ENCODE assay signal across 8 cellular contexts in the genomic region with DNA sequence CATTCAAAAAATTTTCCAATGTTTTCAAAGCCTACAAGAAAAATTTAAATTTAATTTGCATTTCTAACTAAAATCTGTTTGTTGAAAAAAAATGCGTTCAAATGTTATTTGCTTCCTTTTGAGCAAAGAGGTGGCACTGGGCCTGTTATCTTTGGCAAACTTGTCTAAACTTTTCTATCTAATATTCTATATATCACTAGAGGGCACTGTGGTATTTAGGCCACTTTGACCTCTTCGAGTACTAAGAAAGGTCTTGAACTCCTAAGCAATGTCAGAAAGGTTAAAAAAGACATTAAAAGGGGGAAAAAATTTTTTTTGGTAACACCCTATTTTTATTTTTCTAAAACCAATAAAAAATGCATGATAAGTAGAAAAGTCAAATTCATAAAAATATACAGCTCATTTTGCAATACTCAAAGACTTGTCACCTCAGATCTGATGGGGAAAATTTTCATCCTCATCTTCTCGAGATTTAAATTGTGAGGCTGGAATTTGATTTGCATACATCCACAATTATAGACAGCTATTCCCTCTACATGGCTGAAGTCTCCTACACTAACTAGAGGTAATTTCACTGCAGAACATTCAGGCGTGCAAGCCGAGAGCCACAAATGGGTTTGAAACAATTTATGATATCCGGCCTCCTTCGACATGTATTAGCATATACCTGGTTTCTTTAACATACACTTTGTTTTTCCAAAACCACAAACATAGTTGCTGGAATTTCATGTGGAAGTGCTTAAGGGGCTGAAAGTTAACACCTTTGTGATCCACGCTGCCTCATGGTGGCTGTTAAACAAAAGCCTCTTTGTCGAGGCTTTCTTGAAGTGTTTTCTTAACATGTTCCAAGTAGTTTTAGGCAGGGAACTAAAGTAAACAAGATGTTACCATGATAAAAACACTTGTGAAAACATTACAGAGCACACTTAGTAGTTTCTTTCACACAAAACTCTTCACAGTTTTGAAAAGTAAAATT.
DNase-seq lines count a peak whose midpoint lies in the region; ATAC-seq and TF ChIP-seq lines count a peak whose summit lies in the region.

No MANE protein-coding gene starts in this region.

- no peaks in the 10 kb centered on the region for H3F3A ChIP-seq in neural cell (ENCODE audit: insufficient read depth, low read length, poor library complexity, severe bottlenecking)

- H2AFZ ChIP-seq in neural cell (ENCODE audit: low read depth, low read length) = no peak overlapping the region

- H3K4me3 ChIP-seq in esophagus squamous epithelium = no peak overlapping the region
- H3K4me3 ChIP-seq in neural cell (ENCODE audit: low read length) = no peak overlapping the region

- TF ChIP-seq POLR2A in esophagus squamous epithelium (IDR thresholded peaks at IDR 0.05) = no peak

- TF ChIP-seq CTCF in RWPE1 (conservative IDR thresholded peaks at IDR 0.05; ENCODE audit: low read depth) (peak; percentile 68), esophagus squamous epithelium (IDR thresholded peaks at IDR 0.05) (peak in 5 of 6 experiments; percentile 21 to 57 (median 53)), neural cell (IDR thresholded peaks at IDR 0.05; ENCODE audit: poor library complexity, severe bottlenecking) (peak; percentile 68)

- H3K9me2 ChIP-seq in neural cell (ENCODE audit: insufficient read depth, low read length) = no peaks in the 10 kb centered on the region

- peak; percentile 37 for ATAC-seq in HG02884 (IDR thresholded peaks at IDR 0.05; ENCODE audit: unreplicated experiment)
- ATAC-seq in HG02840 (IDR thresholded peaks at IDR 0.05; ENCODE audit: low FRiP score, unreplicated experiment) = no peak
- no peak for ATAC-seq in GM21737 (IDR thresholded peaks at IDR 0.05; ENCODE audit: unreplicated experiment)

- CTCF ChIA-PET in RWPE1 (lab: Yijun Ruan, JAX) = interaction anchor here (0.6 to 0.8 kb wide), 2 partner anchors 232 to 498 kb away, joined by 3 to 5 read pairs; no protein-coding TSS in a partner anchor

- H3K4me2 ChIP-seq in neural cell (ENCODE audit: low read length) = no peak overlapping the region

- H3K36me3 ChIP-seq in esophagus squamous epithelium = peaks cover 0 to 8% (median 0%) of the 10 kb centered on the region in 3 donors
- H3K36me3 ChIP-seq in neural cell (ENCODE audit: insufficient read depth, low read length) = no peaks in the 10 kb centered on the region

- H3K27ac ChIP-seq in RWPE1 (no peak overlapping the region), esophagus squamous epithelium (peak overlapping the region; percentile 2 to 72 (median 51)), neural cell (ENCODE audit: low read length) (no peak overlapping the region)

- H3K4me1 ChIP-seq in esophagus squamous epithelium = peaks cover 0 to 76% (median 19%) of the 10 kb centered on the region in 3 donors

- H3K9ac ChIP-seq in neural cell (ENCODE audit: low read length) = no peak overlapping the region

- peaks cover 4% of the 10 kb centered on the region for H3K79me2 ChIP-seq in neural cell (replicated peaks; ENCODE audit: insufficient read depth, low read length)

- intact Hi-C loops in esophagus squamous epithelium (cut with DNase I) = loop anchor here (10.0 kb wide), 2 partner anchors 58 to 588 kb away; no protein-coding TSS in a partner anchor

- TF ChIP-seq EP300 in neural cell (conservative IDR thresholded peaks at IDR 0.05; ENCODE audit: poor library complexity, severe bottlenecking) = no peak

- TF ChIP-seq RAD21 in neural cell (conservative IDR thresholded peaks at IDR 0.05) = peak; percentile 82

- WGBS in esophagus squamous epithelium, 2 donors = 26 to 30% methylated on average over 9 of the region's 9 CpGs

- peak; percentile 17 for DNase-seq in Daoy (ENCODE audit: low read depth)
- DNase-seq in RWPE1 (ENCODE audit: low spot score) = peak; percentile 19
- DNase-seq in esophagus squamous epithelium (lab: John Stamatoyannopoulos, UW) = no peak
- DNase-seq in T-helper 9 cell = no peak

- H3K27me3 ChIP-seq in esophagus squamous epithelium (no peaks in the 10 kb centered on the region), neural cell (ENCODE audit: insufficient read depth, low read depth, low read length) (no peaks in the 10 kb centered on the region)

- POLR2A ChIA-PET in RWPE1 (lab: Yijun Ruan, JAX; ENCODE audit: low non-redundant PET) = no interaction called here

- H3K9me3 ChIP-seq in esophagus squamous epithelium = no peaks in the 10 kb centered on the region
- no peaks in the 10 kb centered on the region for H3K9me3 ChIP-seq in neural cell (ENCODE audit: low read length)

- H4K20me1 ChIP-seq in neural cell (ENCODE audit: insufficient read depth) = no peaks in the 10 kb centered on the region

TF ChIP-seq in neural cell, 6 proteins besides CTCF, POLR2A, EP300 and RAD21:
- peak; percentile 78 for TF ChIP-seq SMC3 (conservative IDR thresholded peaks at IDR 0.05; ENCODE audit: poor library complexity)
- TF ChIP-seq EZH2 (IDR thresholded peaks at IDR 0.05; ENCODE audit: borderline replicate concordance, insufficient read depth, low read length, poor library complexity, severe bottlenecking) = no peak

Comparison
In these comparisons a context has a peak if more than half of its experiments do, and no peak if none do; other contexts are left out.
1. DNase-seq: peak in Daoy (single experiment) and RWPE1 (single experiment); none in esophagus squamous epithelium (single experiment) and T-helper 9 cell (single experiment).
2. H3K27ac ChIP-seq: peak in esophagus squamous epithelium (4 of 4); none in RWPE1 (single experiment) and neural cell (single experiment).
3. Peak in every context shown above with its lines, with median percentiles within 50 percentile points of each other: CTCF ChIP-seq.